In the genomic region with DNA sequence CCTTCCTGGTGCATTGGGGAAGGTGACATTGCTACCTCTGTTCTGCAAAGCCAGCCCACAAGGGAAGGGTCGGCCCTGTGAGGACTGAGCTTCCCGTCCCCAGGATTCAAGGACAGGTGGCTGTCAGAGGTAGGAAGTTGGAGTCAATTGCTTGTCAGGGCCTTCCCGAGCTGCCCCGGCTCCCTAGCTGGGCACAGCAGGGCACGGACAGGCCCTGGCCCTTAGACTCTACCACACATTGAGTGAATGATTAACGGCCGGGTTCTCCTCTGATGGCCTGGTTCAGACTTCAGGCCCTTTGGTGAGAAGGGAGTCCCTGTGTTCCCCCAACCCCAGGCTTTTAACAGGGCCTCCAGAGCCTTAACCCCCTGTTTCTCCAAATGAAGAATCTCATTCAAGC, we compare ENCODE assay signal across 19 cellular contexts. TPM values are rescaled to one million over a fixed set of nuclear protein-coding genes. Genes with fewer than 3 reads are reported as not detected.
"Had no signal": no experiment of that assay in that cellular context is flagged by ENCODE, and none has a peak within 500 bp of the region (broad histone marks: within the 10 kb centered on the region; RNA-seq: fewer than 3 reads in every experiment).

No MANE protein-coding gene starts in this region.

- ATAC-seq: activated CD8-positive, alpha-beta T cell treated with anti-CD3 and anti-CD28 coated beads, Interleukin-2, amount 10 ng/mL, durations not matched to agents 7 days and 5 days; left cardiac atrium; naive thymus-derived CD4-positive, alpha-beta T cell; pancreas; stimulated activated effector memory CD8-positive, alpha-beta T cell treated with anti-CD3 and anti-CD28 coated beads, Interleukin-12 subunit alpha, Interleukin-12 subunit beta, amount 100 ng/mL, for 72 hours had no signal

- H3K4me3 ChIP-seq: colonic mucosa, pancreas, stomach, testis had no signal

- H3K27ac ChIP-seq: brain microvascular endothelial cell, colonic mucosa, neutrophil, pancreas, stomach, testis had no signal

- H3K27me3 ChIP-seq: colonic mucosa, pancreas, testis had no signal

- H3K36me3 ChIP-seq: brain microvascular endothelial cell, colonic mucosa, neutrophil, pancreas, stomach had no signal

- H3K4me1 ChIP-seq: colonic mucosa, pancreas, testis had no signal

- H3K9me3 ChIP-seq: colonic mucosa, neutrophil, pancreas, stomach, testis had no signal

- FAIRE-seq: endometrium, frontal cortex, pancreas had no signal

- DNase-seq: activated CD4-positive, alpha-beta T cell treated with anti-CD3 and anti-CD28 coated beads, Interleukin-2, amount 10 ng/mL, durations not matched to agents 7 days and 5 days; activated CD8-positive, alpha-beta T cell treated with anti-CD3 and anti-CD28 coated beads, Interleukin-2, amount 10 ng/mL, durations not matched to agents 7 days and 5 days; activated naive CD4-positive, alpha-beta T cell treated with anti-CD3 and anti-CD28 coated beads for 36 hours; activated T-cell treated with anti-CD3 and anti-CD28 coated beads, Interleukin-2, amount 50 U/mL, for 24 hours; brain microvascular endothelial cell; colonic mucosa; head of caudate nucleus; immature natural killer cell; left cardiac atrium; mammary epithelial cell; naive thymus-derived CD4-positive, alpha-beta T cell; pancreas; stimulated activated CD4-positive, alpha-beta T cell treated with anti-CD3 and anti-CD28 coated beads, Interleukin-4, amount 100 ng/mL, for 24 hours; stomach; testis had no signal

RNA-seq across cellular contexts. Expression of a gene that starts 16.4 kb away (rescaled TPM):
- total RNA-seq: activated naive CD4-positive, alpha-beta T cell treated with anti-CD3 and anti-CD28 coated beads for 36 hours; mammary epithelial cell had no signal
- polyA plus RNA-seq: immature natural killer cell; mammary epithelial cell; naive thymus-derived CD4-positive, alpha-beta T cell had no signal
